2 cellular contexts compared by ENCODE assay signal in genomic region chr3:4814302-4814903, GRCh38.
TF ChIP-seq lines count a peak whose summit lies in the region.

No MANE protein-coding gene starts in this region.

TF ChIP-seq in endothelial cell of umbilical vein, 7 proteins besides CTCF, POLR2A, EP300 and RAD21:
- peak; percentile 60 for TF ChIP-seq MAX (IDR thresholded peaks at IDR 0.05; ENCODE audit: insufficient read depth, insufficient read length)
- no peak for TF ChIP-seq EZH2 (IDR thresholded peaks at IDR 0.05; ENCODE audit: borderline replicate concordance, low read depth, low read length, severe bottlenecking)
- TF ChIP-seq FOS (IDR thresholded peaks at IDR 0.05; ENCODE audit: borderline replicate concordance, insufficient read depth, low read length): peak; percentile 79
- TF ChIP-seq JUN (IDR thresholded peaks at IDR 0.05; ENCODE audit: borderline replicate concordance, insufficient read depth, insufficient read length, low read depth): peak; percentile 51
- TF ChIP-seq MYC (IDR thresholded peaks at IDR 0.05; ENCODE audit: low read depth, low read length): no peak
- TF ChIP-seq POLR2AphosphoS5 (IDR thresholded peaks at IDR 0.05; ENCODE audit: insufficient read depth, low read depth, low read length): peak; percentile 69
- TF ChIP-seq GATA2 (IDR thresholded peaks at IDR 0.05; ENCODE audit: insufficient read depth, insufficient read length, low read depth, low read length): no peak

TF ChIP-seq in SK-N-SH, 30 proteins besides CTCF, POLR2A, EP300 and RAD21:
- no peak for TF ChIP-seq GATA2 (CRISPR knock-in tag; IDR thresholded peaks at IDR 0.05)
- no peak for TF ChIP-seq TAF1 (IDR thresholded peaks at IDR 0.05; ENCODE audit: borderline replicate concordance, low read depth, low read length)
TF ChIP-seq in SK-N-SH: peak in this region for 0.
